Comparison of ENCODE assay signal across 8 cellular contexts in the genomic region with DNA sequence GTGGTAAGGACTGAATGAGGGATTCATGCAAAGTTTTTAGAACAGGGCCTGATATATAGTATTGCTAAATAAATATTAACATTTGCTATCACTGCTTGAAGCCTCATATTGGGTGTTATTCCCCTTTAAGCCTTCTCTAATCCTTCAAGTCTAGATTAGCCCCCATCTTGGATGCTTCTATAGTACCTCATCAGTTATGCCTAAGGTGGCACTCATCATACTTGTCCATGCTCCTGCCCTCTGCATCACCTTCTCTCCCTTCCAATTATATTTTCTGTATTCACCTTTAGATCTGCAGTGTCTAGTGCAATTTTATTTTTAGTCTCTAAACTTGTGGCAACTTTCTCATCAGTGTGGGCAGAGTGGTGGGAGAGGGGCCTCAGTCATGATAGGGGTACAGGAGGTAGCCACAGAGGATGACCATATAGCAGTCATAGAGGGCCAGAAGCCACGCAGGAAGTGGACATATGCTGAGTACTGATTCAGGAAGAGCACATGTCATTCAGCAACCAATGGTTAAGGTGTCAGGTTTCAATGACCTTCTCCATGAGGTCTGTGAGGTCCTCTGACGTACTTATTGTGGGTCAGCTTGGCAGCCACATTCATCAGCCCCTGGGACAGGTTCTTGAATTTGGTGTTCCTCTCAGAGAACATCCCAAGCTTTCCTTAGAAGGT. TPM values are rescaled to one million over a fixed set of nuclear protein-coding genes. Genes with fewer than 3 reads are reported as not detected.
DNase-seq lines count a peak whose midpoint lies in the region; ATAC-seq and TF ChIP-seq lines count a peak whose summit lies in the region.

No MANE protein-coding gene starts in this region.

- no peaks in the 10 kb centered on the region for H3K9me3 ChIP-seq in right atrium auricular region
- H3K9me3 ChIP-seq in tibial artery: no peaks in the 10 kb centered on the region

- ATAC-seq in HG03159 (IDR thresholded peaks at IDR 0.05; ENCODE audit: unreplicated experiment): peak; percentile 36

- in situ Hi-C loops in brain microvascular endothelial cell (cut with HindIII; ENCODE audit: low pct_ligation_motif_present, low sequenced_read_pairs): no loop called here

- TF ChIP-seq CTCF in right atrium auricular region (IDR thresholded peaks at IDR 0.05): no peak
- no peak for TF ChIP-seq CTCF in brain microvascular endothelial cell (IDR thresholded peaks at IDR 0.05; ENCODE audit: low read depth, low read length, missing control alignments)
- no peak for TF ChIP-seq CTCF in tibial artery (IDR thresholded peaks at IDR 0.05)

- H3K4me1 ChIP-seq in right atrium auricular region (peaks cover 0 to 13% of the 10 kb centered on the region in 2 donors), tibial artery (peaks cover 0 to 69% (median 24%) of the 10 kb centered on the region in 4 donors)

- H3K27ac ChIP-seq in right atrium auricular region (peak overlapping the region; percentile 39 to 79), brain microvascular endothelial cell (no peak overlapping the region), tibial artery (peak overlapping the region; percentile 81 to 92)

- H3K4me3 ChIP-seq in right atrium auricular region (no peak overlapping the region), brain microvascular endothelial cell (ENCODE audit: low read depth, low read length) (no peak overlapping the region), tibial artery (peak overlapping the region; percentile 54 to 56)

- intact Hi-C loops in cardiac septum (cut with DNase I): loop anchor here (5.0 to 10.0 kb wide), 2 partner anchors 34 to 56 kb away; no protein-coding TSS in a partner anchor
- intact Hi-C loops in tibial artery (cut with DNase I; ENCODE audit: low total_unique reads): no loop called here
- intact Hi-C loops in posterior vena cava (cut with DNase I): no loop called here

- H3K27me3 ChIP-seq in right atrium auricular region: no peaks in the 10 kb centered on the region
- no peaks in the 10 kb centered on the region for H3K27me3 ChIP-seq in brain microvascular endothelial cell (replicated peaks)
- no peaks in the 10 kb centered on the region for H3K27me3 ChIP-seq in tibial artery

- no peak for DNase-seq in right atrium auricular region (ENCODE audit: low spot score)
- no peak for DNase-seq in cardiac septum (ENCODE audit: low spot score)
- peak; percentile 27 for DNase-seq in brain microvascular endothelial cell
- DNase-seq in tibial artery: peak in 1 of 2 donors; percentile 69
- no peak for DNase-seq in posterior vena cava (ENCODE audit: low spot score)
- no peak for DNase-seq in GM19238 (ENCODE audit: insufficient read length, low spot score)
- DNase-seq in cerebellum (ENCODE audit: low spot score): no peak

- no peaks in the 10 kb centered on the region for H3K36me3 ChIP-seq in right atrium auricular region
- no peaks in the 10 kb centered on the region for H3K36me3 ChIP-seq in brain microvascular endothelial cell (replicated peaks)
- no peaks in the 10 kb centered on the region for H3K36me3 ChIP-seq in tibial artery

RNA-seq across cellular contexts. Expression of gene ENTPD1, which starts 2.5 kb away (rescaled TPM):
- total RNA-seq in right atrium auricular region: 10 to 100 TPM; 12.3 to 15.0 TPM
- total RNA-seq in cardiac septum: 14.7 TPM
- total RNA-seq in posterior vena cava: 10 to 100 TPM; 62.5 to 92.9 TPM
- total RNA-seq in cerebellum: 12.2 TPM

Comparison
In these comparisons a context has a peak if more than half of its experiments do, and no peak if none do; other contexts are left out.
1. H3K4me3 ChIP-seq: peak in tibial artery (2 of 2); none in right atrium auricular region (0 of 2) and brain microvascular endothelial cell (single experiment).